ENCODE assay signal across 8 cellular contexts in the genomic region with DNA sequence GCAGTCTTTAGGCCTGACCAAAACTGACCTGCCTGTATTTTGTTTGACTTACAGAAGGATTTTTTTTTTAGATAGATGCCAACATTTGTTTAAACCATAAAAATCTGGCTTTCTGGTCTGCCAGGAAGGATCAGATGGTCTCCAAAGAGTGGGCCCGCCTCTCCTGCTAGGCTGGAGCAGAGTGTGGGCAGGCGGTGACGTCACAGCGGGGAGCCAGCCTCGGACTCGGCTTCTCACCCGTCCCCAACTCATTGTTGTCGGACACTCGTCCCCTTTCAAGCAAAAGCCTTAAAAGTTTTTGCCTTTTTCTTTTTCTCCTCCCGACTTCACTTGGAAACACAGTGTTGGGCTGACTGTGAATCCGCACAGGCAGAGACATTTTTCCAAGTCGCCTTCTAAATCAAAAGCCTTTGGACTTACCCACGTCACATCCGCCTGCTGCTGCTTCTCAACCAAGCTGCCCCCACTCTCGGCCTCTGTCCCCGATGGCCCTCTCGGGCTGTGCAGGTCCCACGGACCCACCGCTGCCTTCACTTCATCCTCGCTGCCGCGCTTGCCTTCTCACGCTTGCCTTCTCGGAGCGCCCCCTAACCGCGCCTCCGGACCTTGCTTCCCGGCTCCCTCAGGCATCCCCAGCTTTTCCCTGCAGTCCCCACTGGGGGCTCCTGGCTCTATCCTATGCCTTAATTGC. TPM values are rescaled to one million over a fixed set of nuclear protein-coding genes. Genes with fewer than 3 reads are reported as not detected.
DNase-seq lines count a peak whose midpoint lies in the region; ATAC-seq and TF ChIP-seq lines count a peak whose summit lies in the region.

No MANE protein-coding gene starts in this region.

- H3K27ac ChIP-seq in HUES6 (ENCODE audit: low read depth, low read length) (no peak overlapping the region), brain microvascular endothelial cell (no peak overlapping the region)

- ATAC-seq in GM18498 (IDR thresholded peaks at IDR 0.05; ENCODE audit: unreplicated experiment) (no peak), HG02852 (IDR thresholded peaks at IDR 0.05; ENCODE audit: unreplicated experiment) (no peak)

- H3K4me3 ChIP-seq in HUES6 (ENCODE audit: low read depth, low read length) (peak overlapping the region; percentile 40; the same call in 1 of the 2 replicates), brain microvascular endothelial cell (ENCODE audit: low read depth, low read length) (peak overlapping the region; percentile 41), kidney epithelial cell (ENCODE audit: low read depth, low read length) (peak overlapping the region; percentile 9)

- H3K9ac ChIP-seq in HUES6 (ENCODE audit: low read length), result no peak overlapping the region

- H3K36me3 ChIP-seq in HUES6 (ENCODE audit: control insufficient read depth, insufficient read depth, low read length) (no peaks in the 10 kb centered on the region), brain microvascular endothelial cell (replicated peaks) (no peaks in the 10 kb centered on the region), kidney epithelial cell (ENCODE audit: control insufficient read depth, insufficient read depth, low read length) (no peaks in the 10 kb centered on the region)

- TF ChIP-seq CTCF in brain microvascular endothelial cell (IDR thresholded peaks at IDR 0.05; ENCODE audit: low read depth, low read length, missing control alignments) (peak; percentile 36), kidney epithelial cell (IDR thresholded peaks at IDR 0.05; ENCODE audit: insufficient read depth, low read length, poor library complexity, severe bottlenecking) (no peak)

- peaks cover 81% of the 10 kb centered on the region for H3K9me3 ChIP-seq in HUES6 (ENCODE audit: control insufficient read depth, insufficient read depth, low read depth, low read length)

- H3K4me1 ChIP-seq in HUES6 (ENCODE audit: control insufficient read depth, insufficient read depth, low read length), result peaks cover 4% of the 10 kb centered on the region; the same call in 1 of the 2 replicates

- in situ Hi-C loops in brain microvascular endothelial cell (cut with HindIII; ENCODE audit: low pct_ligation_motif_present, low sequenced_read_pairs), result no loop called here

- DNase-seq in brain microvascular endothelial cell, result peak; percentile 12
- no peak for DNase-seq in kidney epithelial cell (ENCODE audit: low read depth)
- peak; percentile 4 for DNase-seq in stromal cell of bone marrow (ENCODE audit: low read depth)
- DNase-seq in NCI-H2196 treated with DMSO at 0.1 percent for 48 hours (lab: John Stamatoyannopoulos, UW; ENCODE audit: unreplicated experiment), result no peak
- DNase-seq in activated gamma-delta T cell treated with Interleukin-2 at 50 U/mL for 16 hours, result no peak

- H3K27me3 ChIP-seq in HUES6 (ENCODE audit: control insufficient read depth, insufficient read depth, low read length) (no peaks in the 10 kb centered on the region), brain microvascular endothelial cell (replicated peaks) (no peaks in the 10 kb centered on the region), kidney epithelial cell (ENCODE audit: control insufficient read depth, insufficient read depth, low read length) (no peaks in the 10 kb centered on the region)

RNA-seq across cellular contexts. Expression of a gene that starts 4.1 kb away (rescaled TPM):
- total RNA-seq in kidney epithelial cell, result 4.6 and 5.1 TPM in 2 replicates

RNA-seq across cellular contexts. Expression of a gene that starts 21.1 kb away (rescaled TPM):
- total RNA-seq in kidney epithelial cell, result not detected in 2 replicates

RNA-seq across cellular contexts. Expression of a gene that starts 43.1 kb away (rescaled TPM):
- total RNA-seq in kidney epithelial cell, result 64.9 and 79.3 TPM in 2 replicates

RNA-seq across cellular contexts. Expression of a gene that starts 52.3 kb away (rescaled TPM):
- 14.4 and 17.0 TPM in 2 replicates for total RNA-seq in kidney epithelial cell

Comparison
In these comparisons a context has a peak if more than half of its experiments do, and no peak if none do; other contexts are left out.
1. DNase-seq: peak in brain microvascular endothelial cell (single experiment) and stromal cell of bone marrow (single experiment); none in kidney epithelial cell (single experiment), NCI-H2196 treated with DMSO at 0.1 percent for 48 hours (single experiment) and activated gamma-delta T cell treated with Interleukin-2 at 50 U/mL for 16 hours (single experiment).
2. Peak in every context shown above with its lines, with median percentiles within 50 percentile points of each other: H3K4me3 ChIP-seq.